Comparison of ENCODE assay signal across 15 cellular contexts in the genomic region with DNA sequence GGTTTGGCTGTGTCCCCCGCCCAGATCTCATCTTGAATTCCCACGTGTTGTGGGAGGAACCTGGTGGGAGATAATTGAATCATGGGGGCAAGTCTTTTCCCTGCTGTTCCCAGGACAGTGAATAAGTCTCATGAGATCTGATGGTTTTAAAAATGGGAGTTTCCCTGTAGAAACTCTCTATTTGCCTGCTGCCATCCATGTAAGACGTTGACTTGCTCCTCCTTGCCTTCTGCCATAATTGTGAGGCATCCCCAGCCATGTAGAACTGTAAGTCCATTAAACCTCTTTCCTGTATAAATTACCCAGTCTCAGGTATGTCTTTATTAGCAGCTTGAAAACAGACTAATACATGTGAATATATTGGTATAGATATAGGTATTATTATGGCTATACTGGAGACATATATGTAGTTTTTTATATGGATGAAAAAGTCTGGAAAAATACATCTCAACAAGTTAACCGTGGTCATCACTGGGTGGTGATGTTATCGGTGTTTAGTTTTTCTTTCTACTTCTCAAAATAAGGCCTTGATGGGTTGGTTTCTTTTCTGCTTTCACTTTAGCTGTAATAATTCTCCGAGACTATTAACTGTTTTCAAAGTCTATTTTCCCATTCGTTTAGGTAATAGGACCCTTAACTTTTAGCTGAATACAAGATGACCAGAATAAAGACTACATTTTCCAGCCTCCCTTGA. TPM values are rescaled to one million over a fixed set of nuclear protein-coding genes. Genes with fewer than 3 reads are reported as not detected.
DNase-seq lines count a peak whose midpoint lies in the region; TF ChIP-seq lines count a peak whose summit lies in the region.
"Had no signal": no experiment of that assay in that cellular context is flagged by ENCODE, and none has a peak within 500 bp of the region (broad histone marks: within the 10 kb centered on the region; RNA-seq: fewer than 3 reads in every experiment).

No MANE protein-coding gene starts in this region.

- no peak overlapping the region for H3K9ac ChIP-seq in adipocyte (ENCODE audit: low read length)
- peak overlapping the region; percentile 63 for H3K9ac ChIP-seq in mesenchymal stem cell (ENCODE audit: low read length)
- H3K9ac ChIP-seq: SK-N-SH had no signal

- H3K9me3 Mint-ChIP-seq in MCF 10A (ENCODE audit: unreplicated experiment), result peaks cover 5% of the 10 kb centered on the region
- H3K9me3 Mint-ChIP-seq in type B pancreatic cell, result no peaks in the 10 kb centered on the region
- H3K9me3 Mint-ChIP-seq in activated CD4-positive, alpha-beta memory T cell treated with anti-CD3 and anti-CD28 coated beads, Interleukin-2, amount 10 ng/mL, durations not matched to agents 7 days and 5 days, result peaks cover 10% of the 10 kb centered on the region

- no TSS peak for BruUV-seq in MCF 10A (replicated peaks; lab: Mats Ljungman, UMichigan)

- peaks cover 0 to 4% of the 10 kb centered on the region in 2 donors for H3K4me1 ChIP-seq in breast epithelium
- H3K4me1 ChIP-seq in adipocyte (ENCODE audit: control insufficient read depth, insufficient read depth, low read length), result peaks cover 24% of the 10 kb centered on the region
- H3K4me1 ChIP-seq in mesenchymal stem cell (ENCODE audit: control insufficient read depth, insufficient read depth, low read depth, low read length), result peaks cover 2% of the 10 kb centered on the region
- H3K4me1 ChIP-seq in vagina, result peaks cover 13% of the 10 kb centered on the region

- H3K27ac Mint-ChIP-seq in MCF 10A (ENCODE audit: low read depth, unreplicated experiment) (no peak overlapping the region), type B pancreatic cell (no peak overlapping the region)
- H3K27ac Mint-ChIP-seq in activated CD4-positive, alpha-beta memory T cell treated with anti-CD3 and anti-CD28 coated beads, Interleukin-2, amount 10 ng/mL, durations not matched to agents 7 days and 5 days, result no peak overlapping the region
- H3K27ac Mint-ChIP-seq: CD4-positive, CD25-positive, alpha-beta regulatory T cell; H9 had no signal

- CTCF ChIA-PET in MCF 10A (lab: Yijun Ruan, JAX), result interaction anchor here (1.0 to 1.4 kb wide), 2 partner anchors 30 to 42 kb away, joined by 3 to 7 read pairs; no protein-coding TSS in a partner anchor
- CTCF ChIA-PET in activated CD4-positive, alpha-beta memory T cell treated with anti-CD3 and anti-CD28 coated beads, Interleukin-2, amount 10 ng/mL, durations not matched to agents 7 days and 5 days (lab: Charles Lee), result no interaction called here

- H3K4me3 ChIP-seq in breast epithelium (peak overlapping the region in 1 of 3 donors; percentile 46), adipocyte (ENCODE audit: low read length) (peak overlapping the region; percentile 10), mesenchymal stem cell (ENCODE audit: insufficient read depth in 1 of 2, low read depth in 1 of 2, low read length in 2 of 2) (peak overlapping the region in 1 of 2 experiments; percentile 68), vagina (no peak overlapping the region)

- H3K9me3 ChIP-seq in breast epithelium (peaks cover 0 to 5% of the 10 kb centered on the region in 2 donors), adipocyte (ENCODE audit: control insufficient read depth, low read length) (peaks cover 20% of the 10 kb centered on the region), mesenchymal stem cell (ENCODE audit: control insufficient read depth, low read length) (peaks cover 25% of the 10 kb centered on the region), vagina (no peaks in the 10 kb centered on the region)

- H3K27me3 ChIP-seq in breast epithelium (no peaks in the 10 kb centered on the region), adipocyte (replicated peaks; ENCODE audit: control insufficient read depth, insufficient read depth, low read length) (no peaks in the 10 kb centered on the region), mesenchymal stem cell (ENCODE audit: control insufficient read depth in 1 of 2, insufficient read depth in 1 of 2, low read length in 2 of 2) (no peaks in the 10 kb centered on the region), vagina (no peaks in the 10 kb centered on the region)

- H3K4me3 Mint-ChIP-seq in MCF 10A (ENCODE audit: unreplicated experiment) (no peak overlapping the region), type B pancreatic cell (no peak overlapping the region)
- no peak overlapping the region for H3K4me3 Mint-ChIP-seq in activated CD4-positive, alpha-beta memory T cell treated with anti-CD3 and anti-CD28 coated beads, Interleukin-2, amount 10 ng/mL, durations not matched to agents 7 days and 5 days
- H3K4me3 Mint-ChIP-seq: CD4-positive, CD25-positive, alpha-beta regulatory T cell; H9 had no signal

- TF ChIP-seq POLR2A in breast epithelium (IDR thresholded peaks at IDR 0.05) (no peak), vagina (IDR thresholded peaks at IDR 0.05) (no peak)

- no peak overlapping the region for H3K4me2 ChIP-seq in mesenchymal stem cell (ENCODE audit: low read length, poor library complexity, severe bottlenecking)
- H3K4me2 ChIP-seq: SK-N-SH had no signal

- H4K8ac ChIP-seq in mesenchymal stem cell (ENCODE audit: low read length), result no peak overlapping the region

- POLR2A ChIA-PET in MCF 10A (lab: Yijun Ruan, JAX), result no interaction called here
- POLR2A ChIA-PET in activated CD4-positive, alpha-beta memory T cell treated with anti-CD3 and anti-CD28 coated beads, Interleukin-2, amount 10 ng/mL, durations not matched to agents 7 days and 5 days (lab: Charles Lee), result no interaction called here

- intact Hi-C loops in breast epithelium (cut with DNase I; ENCODE audit: low total_unique reads), result no loop called here
- intact Hi-C loops in MCF 10A (cut with micrococcal nuclease), result no loop called here
- intact Hi-C loops in vagina (cut with DNase I), result no loop called here

- no peak overlapping the region for H2BK5ac ChIP-seq in mesenchymal stem cell (ENCODE audit: low read depth, low read length, poor library complexity, severe bottlenecking)

- H2BK12ac ChIP-seq in mesenchymal stem cell (ENCODE audit: low read length in 2 of 2), result no peak overlapping the region

- WGBS in mesenchymal stem cell, result 82% methylated on average over 7 of the region's 7 CpGs

- no peak overlapping the region for H2BK15ac ChIP-seq in mesenchymal stem cell (ENCODE audit: low read depth, poor library complexity, severe bottlenecking)

- no peak overlapping the region for H2AK5ac ChIP-seq in mesenchymal stem cell (ENCODE audit: low read length, severe bottlenecking)

- H3K27ac ChIP-seq in breast epithelium (peak overlapping the region; percentile 2 to 35), mesenchymal stem cell (ENCODE audit: low read length, poor library complexity, severe bottlenecking) (no peak overlapping the region), vagina (peak overlapping the region; percentile 30)

- H2BK120ac ChIP-seq in mesenchymal stem cell (ENCODE audit: low read depth, low read length), result no peak overlapping the region

- H3K27me3 Mint-ChIP-seq in MCF 10A (ENCODE audit: insufficient read depth, unreplicated experiment), result no peaks in the 10 kb centered on the region
- peaks cover 9% of the 10 kb centered on the region for H3K27me3 Mint-ChIP-seq in type B pancreatic cell
- H3K27me3 Mint-ChIP-seq in activated CD4-positive, alpha-beta memory T cell treated with anti-CD3 and anti-CD28 coated beads, Interleukin-2, amount 10 ng/mL, durations not matched to agents 7 days and 5 days, result peaks cover 10% of the 10 kb centered on the region

- no peak overlapping the region for H2AFZ ChIP-seq in mesenchymal stem cell (ENCODE audit: low read depth, low read length)

- no peak for DNase-seq in breast epithelium (ENCODE audit: low spot score in 2 of 2)
- DNase-seq in MCF 10A (ENCODE audit: unreplicated experiment), result no peak
- DNase-seq in adipocyte (ENCODE audit: low read depth), result no peak
- DNase-seq in mesenchymal stem cell, result no peak
- no peak for DNase-seq in vagina (ENCODE audit: extremely low spot score in 2 of 2)
- no peak for DNase-seq in type B pancreatic cell (ENCODE audit: extremely low spot score, unreplicated experiment)
- DNase-seq in activated CD4-positive, alpha-beta memory T cell treated with anti-CD3 and anti-CD28 coated beads, Interleukin-2, amount 10 ng/mL, durations not matched to agents 7 days and 5 days, result no peak
- no peak for DNase-seq in NCI-H1930 (lab: John Stamatoyannopoulos, UW)
- DNase-seq: Calu3; CD4-positive, CD25-positive, alpha-beta regulatory T cell; H9; NCI-H1092 treated with DMSO at 0.1 percent for 48 hours; NCI-H1694; NCI-H69; SK-N-SH had no signal

- no peak overlapping the region for H4K91ac ChIP-seq in mesenchymal stem cell (ENCODE audit: low read length)

- no peaks in the 10 kb centered on the region for H3K79me1 ChIP-seq in mesenchymal stem cell (replicated peaks; ENCODE audit: low read length, poor library complexity, severe bottlenecking)

- H3K4ac ChIP-seq in mesenchymal stem cell (ENCODE audit: low read depth in 1 of 2, low read length in 2 of 2), result no peak overlapping the region

- no peak overlapping the region for H3K23ac ChIP-seq in mesenchymal stem cell (ENCODE audit: low read length in 2 of 2)

- H3K14ac ChIP-seq in mesenchymal stem cell (ENCODE audit: low read length in 2 of 2), result no peak overlapping the region

- no peaks in the 10 kb centered on the region for H3K36me3 Mint-ChIP-seq in MCF 10A (ENCODE audit: insufficient read depth, unreplicated experiment)
- no peaks in the 10 kb centered on the region for H3K36me3 Mint-ChIP-seq in type B pancreatic cell
- peaks cover 2% of the 10 kb centered on the region for H3K36me3 Mint-ChIP-seq in activated CD4-positive, alpha-beta memory T cell treated with anti-CD3 and anti-CD28 coated beads, Interleukin-2, amount 10 ng/mL, durations not matched to agents 7 days and 5 days (ENCODE audit: low read depth)
- H3K36me3 Mint-ChIP-seq: CD4-positive, CD25-positive, alpha-beta regulatory T cell had no signal

- H3K18ac ChIP-seq in mesenchymal stem cell (ENCODE audit: low read depth in 1 of 2, low read length in 2 of 2), result no peak overlapping the region

- no peaks in the 10 kb centered on the region for H3K36me3 ChIP-seq in breast epithelium
- H3K36me3 ChIP-seq in adipocyte (ENCODE audit: control insufficient read depth, insufficient read depth, low read length, severe bottlenecking), result no peaks in the 10 kb centered on the region
- H3K36me3 ChIP-seq in mesenchymal stem cell (ENCODE audit: control insufficient read depth in 1 of 2, insufficient read depth in 2 of 2, low read depth in 1 of 2, low read length in 2 of 2), result no peaks in the 10 kb centered on the region
- H3K36me3 ChIP-seq in vagina, result no peaks in the 10 kb centered on the region

- TF ChIP-seq CTCF in breast epithelium (IDR thresholded peaks at IDR 0.05), result no peak
- no peak for TF ChIP-seq CTCF in MCF 10A (IDR thresholded peaks at IDR 0.05; ENCODE audit: unreplicated experiment)
- no peak for TF ChIP-seq CTCF in vagina (IDR thresholded peaks at IDR 0.05)
- TF ChIP-seq CTCF in type B pancreatic cell (conservative IDR thresholded peaks at IDR 0.05), result no peak

- H3K4me1 Mint-ChIP-seq in MCF 10A (ENCODE audit: insufficient read depth, unreplicated experiment) (peaks cover 6% of the 10 kb centered on the region), type B pancreatic cell (ENCODE audit: unreplicated experiment) (peaks cover 7% of the 10 kb centered on the region)
- H3K4me1 Mint-ChIP-seq in activated CD4-positive, alpha-beta memory T cell treated with anti-CD3 and anti-CD28 coated beads, Interleukin-2, amount 10 ng/mL, durations not matched to agents 7 days and 5 days, result peaks cover 3% of the 10 kb centered on the region
- H3K4me1 Mint-ChIP-seq: CD4-positive, CD25-positive, alpha-beta regulatory T cell had no signal

RNA-seq across cellular contexts. Expression of a gene that starts 39.1 kb away (rescaled TPM):
- 10 to 100 TPM; 66.4 to 83.4 (median 69.2) TPM for total RNA-seq in breast epithelium
- 15.4 and 15.8 TPM in 2 replicates for total RNA-seq in MCF 10A (2022)
- polyA plus RNA-seq in mesenchymal stem cell (2013, experiment 1 of 2), result 15.8 TPM
- polyA plus RNA-seq in mesenchymal stem cell (2013, experiment 2 of 2), result 15.6 TPM
- 48.4 TPM for total RNA-seq in vagina
- 18.1 and 23.8 TPM in 2 replicates for total RNA-seq in type B pancreatic cell (ENCODE audit: low replicate concordance)
- total RNA-seq in activated CD4-positive, alpha-beta memory T cell treated with anti-CD3 and anti-CD28 coated beads, Interleukin-2, amount 10 ng/mL, durations not matched to agents 7 days and 5 days, result 10 to 100 TPM; 15.8 to 16.6 TPM
